22 cellular contexts compared by ENCODE assay signal in genomic region chr7:39027491-39027890, GRCh38. TPM values are rescaled to one million over a fixed set of nuclear protein-coding genes. Genes with fewer than 3 reads are reported as not detected.
"Had no signal": no experiment of that assay in that cellular context is flagged by ENCODE, and none has a peak within 500 bp of the region (broad histone marks: within the 10 kb centered on the region; RNA-seq: fewer than 3 reads in every experiment).

No MANE protein-coding gene starts in this region.

- H3K36me3 ChIP-seq: brain microvascular endothelial cell, prostate gland, right atrium auricular region, thyroid gland, upper lobe of right lung had no signal

- H3K9me3 ChIP-seq: prostate gland, right atrium auricular region, thyroid gland had no signal

- H3K4me3 ChIP-seq: prostate gland, right atrium auricular region, thyroid gland, upper lobe of right lung had no signal

- H3K27ac ChIP-seq: brain microvascular endothelial cell, prostate gland, right atrium auricular region, thyroid gland, upper lobe of right lung had no signal

- H3K4me1 ChIP-seq: prostate gland, right atrium auricular region, upper lobe of right lung had no signal

- H3K27me3 ChIP-seq: brain microvascular endothelial cell, right atrium auricular region, thyroid gland, upper lobe of right lung had no signal

- ATAC-seq: activated T-cell treated with anti-CD3 and anti-CD28 coated beads, Interleukin-2, amount 50 U/mL, for 4 hours; left ventricle myocardium superior; natural killer cell treated with Interleukin-12 subunit alpha and Interleukin-12 subunit beta and Interleukin-15 and Interleukin-18, amount 100 ng/mL, for 72 hours; stimulated activated naive CD8-positive, alpha-beta T cell treated with anti-CD3 and anti-CD28 coated beads, Interleukin-15, Interleukin-2, amounts not matched to agents 100 U/mL and 50 U/mL, for 24 hours; upper lobe of right lung had no signal

- DNase-seq: activated CD4-positive, alpha-beta T cell treated with anti-CD3 and anti-CD28 coated beads for 1 hour; activated CD4-positive, alpha-beta T cell treated with anti-CD3 and anti-CD28 coated beads, Interleukin-2, amount 50 U/mL, for 1 hour; activated naive CD4-positive, alpha-beta T cell treated with Interleukin-2 at 50 U/mL for 16 hours; activated naive CD8-positive, alpha-beta T cell treated with anti-CD3 and anti-CD28 coated beads, Interleukin-2, amount 10 ng/mL, durations not matched to agents 7 days and 5 days; activated T-cell treated with anti-CD3 and anti-CD28 coated beads, Interleukin-2, amount 50 U/mL, for 4 hours; brain microvascular endothelial cell; caudate nucleus; effector memory CD4-positive, alpha-beta T cell; glutamatergic neuron; hippocampal formation; left ventricle myocardium superior; stimulated activated CD4-positive, alpha-beta T cell treated with anti-CD3 and anti-CD28 coated beads, Interleukin-12 subunit alpha, Interleukin-12 subunit beta, amount 100 ng/mL, for 4 hours; stimulated activated CD4-positive, alpha-beta T cell treated with anti-CD3 and anti-CD28 coated beads, Interleukin-4, amount 100 ng/mL, for 4 hours; stimulated activated naive CD8-positive, alpha-beta T cell treated with anti-CD3 and anti-CD28 coated beads, Interleukin-15, Interleukin-2, amounts not matched to agents 100 U/mL and 50 U/mL, for 24 hours; T-helper 9 cell; thyroid gland; upper lobe of right lung had no signal

RNA-seq across cellular contexts. Expression of gene POU6F2, which starts 49.8 kb away (rescaled TPM):
- total RNA-seq: activated T-cell treated with anti-CD3 and anti-CD28 coated beads, Interleukin-2, amount 50 U/mL, for 4 hours; dermis microvascular lymphatic vessel endothelial cell; left ventricle myocardium superior; subcutaneous adipose tissue had no signal
